29 cellular contexts compared by ENCODE assay signal in the genomic region with DNA sequence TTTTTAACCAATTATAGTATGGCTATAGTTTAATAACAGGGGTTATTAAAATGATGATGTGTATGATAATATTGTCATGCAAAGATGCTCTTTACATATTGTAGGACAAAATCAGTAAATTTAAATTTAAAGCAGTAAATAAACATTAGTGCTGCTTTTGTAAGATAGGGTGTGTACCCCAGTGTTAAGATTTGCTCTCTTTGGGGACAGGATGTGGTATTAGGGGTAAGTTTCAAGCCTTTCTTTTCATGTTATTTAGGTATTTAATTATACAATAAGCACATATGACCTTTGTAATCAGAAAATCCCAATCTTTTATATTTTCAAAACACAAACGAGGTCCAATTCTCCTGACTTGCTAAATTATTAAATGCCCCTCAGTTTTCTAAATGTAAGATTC. TPM values are rescaled to one million over a fixed set of nuclear protein-coding genes. Genes with fewer than 3 reads are reported as not detected.
"Had no signal": no experiment of that assay in that cellular context is flagged by ENCODE, and none has a peak within 500 bp of the region (broad histone marks: within the 10 kb centered on the region; RNA-seq: fewer than 3 reads in every experiment).

No MANE protein-coding gene starts in this region.

- H3K9me3 ChIP-seq: neutrophil, pancreas, testis had no signal

- H3K36me3 ChIP-seq: heart right ventricle, left ventricle myocardium inferior, lower lobe of right lung, neutrophil, pancreas, tibial artery had no signal

- H3K4me3 Mint-ChIP-seq: endodermal cell; neural crest cell; stimulated activated memory B cell treated with anti-CD40 and anti-IgM and Interleukin-4, amounts not matched to agents 10 μg/mL and 1 μg/mL and 100 μg/mL, for 72 hours; type B pancreatic cell had no signal

- H3K27ac ChIP-seq: epithelial cell of prostate, heart right ventricle, left ventricle myocardium inferior, lower lobe of right lung, neutrophil, pancreas, testis, tibial artery had no signal

- H3K4me3 ChIP-seq: heart right ventricle, left ventricle myocardium inferior, lower lobe of right lung, pancreas, testis, tibial artery had no signal

- H3K4me1 Mint-ChIP-seq: endodermal cell; neural crest cell; stimulated activated memory B cell treated with anti-CD40 and anti-IgM and Interleukin-4, amounts not matched to agents 10 μg/mL and 1 μg/mL and 100 μg/mL, for 72 hours had no signal

- H3K36me3 Mint-ChIP-seq: stimulated activated memory B cell treated with anti-CD40 and anti-IgM and Interleukin-4, amounts not matched to agents 10 μg/mL and 1 μg/mL and 100 μg/mL, for 72 hours; type B pancreatic cell had no signal

- H3K27me3 ChIP-seq: neutrophil, pancreas, testis, tibial artery had no signal

- ATAC-seq: esophagus mucosa; heart right ventricle; left colon; lower lobe of right lung; naive thymus-derived CD8-positive, alpha-beta T cell; pancreas; sciatic nerve; stimulated activated memory B cell treated with anti-CD40 and anti-IgM and Interleukin-4, amounts not matched to agents 10 μg/mL and 1 μg/mL and 100 μg/mL, for 72 hours; stimulated activated naive CD8-positive, alpha-beta T cell treated with anti-CD3 and anti-CD28 coated beads, Interleukin-15, Interleukin-2, amounts not matched to agents 100 U/mL and 50 U/mL, for 24 hours had no signal

- H3K27ac Mint-ChIP-seq: endodermal cell; stimulated activated memory B cell treated with anti-CD40 and anti-IgM and Interleukin-4, amounts not matched to agents 10 μg/mL and 1 μg/mL and 100 μg/mL, for 72 hours; type B pancreatic cell had no signal

- H3K4me1 ChIP-seq: heart right ventricle, left ventricle myocardium inferior, lower lobe of right lung, pancreas, testis, tibial artery had no signal

- DNase-seq: cerebellar nuclear complex; cortex of kidney; endodermal cell; foreskin fibroblast; glutamatergic neuron; heart right ventricle; hippocampal formation; kidney glomerular epithelial cell; left colon; left ventricle myocardium inferior; lower lobe of right lung; pancreas; stimulated activated CD4-positive, alpha-beta T cell treated with anti-CD3 and anti-CD28 coated beads, Interleukin-2, amount 100 ng/mL, for 24 hours; stimulated activated CD4-positive, alpha-beta T cell treated with anti-CD3 and anti-CD28 coated beads, Interleukin-4, amount 100 ng/mL, for 24 hours; stimulated activated naive CD8-positive, alpha-beta T cell treated with anti-CD3 and anti-CD28 coated beads, Interleukin-15, Interleukin-2, amounts not matched to agents 100 U/mL and 50 U/mL, for 24 hours; substantia nigra; testis; tibial artery had no signal

RNA-seq across cellular contexts. Expression of a gene that starts 39.7 kb away (rescaled TPM):
- total RNA-seq: dermis microvascular lymphatic vessel endothelial cell; endodermal cell; esophagus mucosa; left ventricle myocardium inferior; myocyte; naive thymus-derived CD8-positive, alpha-beta T cell; neural crest cell; pulmonary artery endothelial cell had no signal
